Comparison of ENCODE assay signal across 8 cellular contexts in the genomic region with DNA sequence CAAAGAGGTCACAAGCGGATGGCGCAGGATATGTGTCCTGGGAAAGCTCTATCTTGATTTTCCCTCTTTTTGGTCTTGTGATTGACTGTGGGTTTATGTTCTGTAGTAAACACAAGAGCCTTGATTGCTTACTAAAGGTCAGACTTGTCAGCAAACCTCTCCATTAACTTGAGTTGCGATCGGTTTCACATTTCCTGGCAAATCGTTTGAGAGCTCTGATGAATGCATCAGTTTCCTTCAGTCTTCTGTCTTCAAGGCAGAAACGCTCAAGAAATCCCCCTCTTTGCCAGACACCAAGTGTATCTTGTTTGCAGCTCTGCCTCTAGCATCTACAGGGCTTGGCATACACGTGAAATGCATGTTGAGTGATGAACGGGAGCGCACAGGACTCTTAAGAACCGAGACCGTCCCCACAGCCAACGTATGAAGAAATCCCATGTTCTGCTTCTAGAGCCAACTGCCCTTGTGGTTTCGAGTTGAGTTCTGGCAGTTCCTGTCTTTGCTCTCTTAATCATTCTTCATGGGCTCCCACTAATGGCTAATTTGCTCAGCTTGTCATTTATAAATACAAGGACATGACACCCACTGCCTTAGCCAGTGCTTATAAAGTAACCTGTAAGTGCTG.
DNase-seq lines count a peak whose midpoint lies in the region; ATAC-seq, FAIRE-seq and TF ChIP-seq lines count a peak whose summit lies in the region.

No MANE protein-coding gene starts in this region.

- H2BK15ac ChIP-seq in H1 (ENCODE audit: low read length), result no peak overlapping the region

- no peaks in the 10 kb centered on the region for H3K9me3 ChIP-seq in H1 (ENCODE audit: insufficient read depth in 2 of 2, low read depth in 1 of 2, low read length in 1 of 2)
- no peaks in the 10 kb centered on the region for H3K9me3 ChIP-seq in psoas muscle

- no peaks in the 10 kb centered on the region for H3K27me3 ChIP-seq in H1 (replicated peaks in 1 of 4; ENCODE audit: control insufficient read depth in 3 of 4, extremely low read depth in 1 of 4, insufficient read depth in 3 of 4, low read length in 3 of 4)
- peaks cover 0 to 3% (median 0%) of the 10 kb centered on the region in 3 donors for H3K27me3 ChIP-seq in psoas muscle (ENCODE audit: insufficient read depth in 3 of 3, low read length in 2 of 3)

- TF ChIP-seq CTCF in H1 (IDR thresholded peaks at IDR 0.05; ENCODE audit: control extremely low read depth in 1 of 3, insufficient read depth in 1 of 3, low read depth in 1 of 3, low read length in 3 of 3), result no peak
- no peak for TF ChIP-seq CTCF in psoas muscle (IDR thresholded peaks at IDR 0.05)

- CTCF ChIA-PET in H1 (lab: Charles Lee; ENCODE audit: partially characterized antibody), result interaction anchor here (0.7 to 1.3 kb wide), 4 partner anchors 9 to 232 kb away, joined by 3 read pairs; no protein-coding TSS in a partner anchor

- H3K4me1 ChIP-seq in H1 (replicated peaks in 1 of 4; ENCODE audit: control insufficient read depth in 3 of 4, insufficient read depth in 4 of 4, low read length in 3 of 4), result peaks cover 10 to 22% (median 18%) of the 10 kb centered on the region in 4 experiments
- H3K4me1 ChIP-seq in psoas muscle, result peaks cover 28% of the 10 kb centered on the region

- H2AFZ ChIP-seq in H1 (ENCODE audit: low read length), result no peak overlapping the region

- no peak overlapping the region for H4K5ac ChIP-seq in H1 (ENCODE audit: insufficient read length, low read depth, low read length)

- H3K18ac ChIP-seq in H1 (ENCODE audit: extremely low read depth, low read length), result 0 out of 2 replicates have a peak overlapping the region, but pooled peaks have one; percentile 27

- H2BK5ac ChIP-seq in H1 (ENCODE audit: low read depth, low read length), result peak overlapping the region; percentile 20; the same call in 1 of the 2 replicates

- H3K27ac ChIP-seq in H1 (ENCODE audit: low read depth, low read length) (no peak overlapping the region), psoas muscle (no peak overlapping the region)

- DNase-seq in DMS79 treated with DMSO at 0.1 percent for 48 hours (lab: John Stamatoyannopoulos, UW) (peak; percentile 72), NCI-H2029 (lab: John Stamatoyannopoulos, UW) (peak; percentile 47), H1 (ENCODE audit: low read depth in 1 of 2, low spot score in 2 of 2) (no peak), psoas muscle (peak in 1 of 2 donors; percentile 25), 8988T (no peak)
- no peak for DNase-seq in stimulated activated CD4-positive, alpha-beta T cell treated with anti-CD3 and anti-CD28 coated beads, Interleukin-4, amount 100 ng/mL, for 4 hours
- no peak for DNase-seq in activated effector memory CD4-positive, alpha-beta T cell treated with Interleukin-2 at 50 U/mL for 16 hours

- H3K79me1 ChIP-seq in H1 (ENCODE audit: low read depth, low read length), result no peaks in the 10 kb centered on the region

- no peaks in the 10 kb centered on the region for H3K23me2 ChIP-seq in H1 (ENCODE audit: low read depth, low read length)

- TF ChIP-seq EP300 in H1 (IDR thresholded peaks at IDR 0.05; ENCODE audit: borderline replicate concordance in 1 of 2, low read depth in 2 of 2, low read length in 2 of 2), result no peak

- H2BK120ac ChIP-seq in H1 (replicated peaks; ENCODE audit: low read depth, low read length), result no peak overlapping the region

- intact Hi-C loops in psoas muscle (cut with DNase I), result no loop called here

- peak overlapping the region; percentile 31 for H2BK12ac ChIP-seq in H1 (ENCODE audit: low read depth, low read length)

- no peak overlapping the region for H3K23ac ChIP-seq in H1 (ENCODE audit: insufficient read length)

- H2BK20ac ChIP-seq in H1 (ENCODE audit: low read length), result peak overlapping the region; percentile 62; the same call in 1 of the 2 replicates

- no peak overlapping the region for H3K56ac ChIP-seq in H1 (replicated peaks; ENCODE audit: insufficient read length, low read depth, low read length)

- WGBS in H1 (ENCODE audit: extremely low coverage in 1 of 2, insufficient coverage in 1 of 2, insufficient read length in 1 of 2, insufficient replicate concordance in 2 of 2, low coverage in 1 of 2, low lambda C conversion rate in 2 of 2, missing lambda C conversion rate in 1 of 2), 2 experiments, result 83% methylated on average over 13 of the region's 13 CpGs; no CpG with 5 or more reads in 1 of the 2 experiments
- WGBS in psoas muscle, 3 donors, result 18 to 24% (median 22%) methylated on average over 13 of the region's 13 CpGs

- ATAC-seq in psoas muscle (peak; percentile 47 to 94 (median 84)), HG02623 (IDR thresholded peaks at IDR 0.05; ENCODE audit: unreplicated experiment) (no peak)

- H4K20me1 ChIP-seq in H1 (replicated peaks in 1 of 2; ENCODE audit: control insufficient read depth in 1 of 2, insufficient read depth in 2 of 2, low read length in 2 of 2), result peaks cover 0 to 7% of the 10 kb centered on the region in 2 experiments

- H3K36me3 ChIP-seq in H1 (ENCODE audit: control insufficient read depth in 2 of 4, insufficient read depth in 4 of 4, low read length in 3 of 4), result no peaks in the 10 kb centered on the region
- no peaks in the 10 kb centered on the region for H3K36me3 ChIP-seq in psoas muscle (ENCODE audit: insufficient read depth in 1 of 2, low read depth in 1 of 2)

- peak overlapping the region; percentile 66; the same call in 1 of the 2 replicates for H2AK5ac ChIP-seq in H1 (ENCODE audit: low read depth, low read length)

- peaks cover 2 to 46% of the 10 kb centered on the region in 2 experiments; a peak in 3 of 4 replicates for H3K79me2 ChIP-seq in H1 (ENCODE audit: control insufficient read depth in 1 of 2, insufficient read depth in 2 of 2, low read length in 2 of 2)

- no peak overlapping the region for H4K8ac ChIP-seq in H1 (ENCODE audit: extremely low read depth, insufficient read depth, low read length)

- peak overlapping the region in 1 of 2 experiments; percentile 11; a peak in 3 of 4 replicates for H3K4me2 ChIP-seq in H1 (ENCODE audit: insufficient read depth in 1 of 2, low read depth in 2 of 2, low read length in 2 of 2)

- no peak for TF ChIP-seq POLR2A in H1 (IDR thresholded peaks at IDR 0.05; ENCODE audit: control extremely low read depth in 1 of 2, low read depth in 2 of 2, low read length in 2 of 2)

- no peak overlapping the region for H3K9ac ChIP-seq in H1 (replicated peaks in 1 of 4; ENCODE audit: extremely low read depth in 1 of 4, low read depth in 3 of 4, low read length in 3 of 4)

- FAIRE-seq in H1 (lab: Jason Lieb, UNC), result no peak

- H3K4me3 ChIP-seq in H1 (ENCODE audit: extremely low read depth in 1 of 4, insufficient read depth in 2 of 4, low read depth in 3 of 4, low read length in 4 of 4), result no peak overlapping the region
- peak overlapping the region; percentile 41 for H3K4me3 ChIP-seq in psoas muscle

- no peak overlapping the region for H4K91ac ChIP-seq in H1 (replicated peaks; ENCODE audit: insufficient read length, low read length)

- H3K14ac ChIP-seq in H1 (ENCODE audit: insufficient read length), result no peak overlapping the region

- H3K4ac ChIP-seq in H1 (replicated peaks; ENCODE audit: insufficient read length, low read depth, low read length), result no peak overlapping the region

- TF ChIP-seq RAD21 in H1 (IDR thresholded peaks at IDR 0.05 in 1 of 2, conservative IDR thresholded peaks at IDR 0.05 in 1 of 2; ENCODE audit: low read depth in 2 of 2, low read length in 2 of 2), result no peak

- POLR2A ChIA-PET in H1 (lab: Charles Lee; ENCODE audit: partially characterized antibody), result interaction anchor here (2.1 kb wide), 1 partner anchor 10 kb away, joined by 5 read pairs; no protein-coding TSS in a partner anchor

TF ChIP-seq in H1, 55 proteins besides CTCF, POLR2A, EP300 and RAD21:
- TF ChIP-seq RNF2 (IDR thresholded peaks at IDR 0.05; ENCODE audit: borderline replicate concordance, low read depth, low read length, missing control alignments, poor library complexity, severe bottlenecking) (no peak), PHF8 (conservative IDR thresholded peaks at IDR 0.05; ENCODE audit: low read depth, low read length) (no peak), CBX5 (IDR thresholded peaks at IDR 0.05; ENCODE audit: low read depth, low read length) (no peak), EZH2 (IDR thresholded peaks at IDR 0.05; ENCODE audit: low read depth, low read length, severe bottlenecking) (no peak), TAF7 (optimal IDR thresholded peaks at IDR 0.05; ENCODE audit: borderline replicate concordance, low read depth, low read length) (no peak), CTBP2 (IDR thresholded peaks at IDR 0.05; ENCODE audit: borderline replicate concordance, insufficient read depth, insufficient read length, low read length) (no peak), SRF (IDR thresholded peaks at IDR 0.05; ENCODE audit: low read depth, low read length) (no peak), SP2 (IDR thresholded peaks at IDR 0.05; ENCODE audit: low read length) (no peak), MAX (IDR thresholded peaks at IDR 0.05) (no peak), JUN (IDR thresholded peaks at IDR 0.05; ENCODE audit: low read depth, low read length) (no peak), FOSL1 (IDR thresholded peaks at IDR 0.05; ENCODE audit: insufficient read depth, low read depth, low read length) (no peak), RFX5 (IDR thresholded peaks at IDR 0.05; ENCODE audit: borderline replicate concordance, low read depth, low read length) (no peak), SIN3A (conservative IDR thresholded peaks at IDR 0.05 in 1 of 2, IDR thresholded peaks at IDR 0.05 in 1 of 2; ENCODE audit: low read depth in 1 of 2, low read length in 2 of 2) (no peak), TAF1 (IDR thresholded peaks at IDR 0.05; ENCODE audit: low read depth, low read length) (no peak), ATF2 (IDR thresholded peaks at IDR 0.05; ENCODE audit: low read length) (no peak), NANOG (IDR thresholded peaks at IDR 0.05; ENCODE audit: insufficient read depth, low read depth, low read length, poor library complexity, severe bottlenecking) (no peak), POLR2AphosphoS5 (IDR thresholded peaks at IDR 0.05; ENCODE audit: low read depth, low read length) (no peak), CREB1 (IDR thresholded peaks at IDR 0.05) (no peak)

Comparison
In these comparisons a context has a peak if more than half of its experiments do, and no peak if none do; other contexts are left out.
1. DNase-seq: peak in DMS79 treated with DMSO at 0.1 percent for 48 hours (single experiment) and NCI-H2029 (single experiment); none in H1 (0 of 2), 8988T (single experiment), stimulated activated CD4-positive, alpha-beta T cell treated with anti-CD3 and anti-CD28 coated beads, Interleukin-4, amount 100 ng/mL, for 4 hours (0 of 2) and activated effector memory CD4-positive, alpha-beta T cell treated with Interleukin-2 at 50 U/mL for 16 hours (single experiment).